ENCODE assay signal across 12 cellular contexts in the genomic region with DNA sequence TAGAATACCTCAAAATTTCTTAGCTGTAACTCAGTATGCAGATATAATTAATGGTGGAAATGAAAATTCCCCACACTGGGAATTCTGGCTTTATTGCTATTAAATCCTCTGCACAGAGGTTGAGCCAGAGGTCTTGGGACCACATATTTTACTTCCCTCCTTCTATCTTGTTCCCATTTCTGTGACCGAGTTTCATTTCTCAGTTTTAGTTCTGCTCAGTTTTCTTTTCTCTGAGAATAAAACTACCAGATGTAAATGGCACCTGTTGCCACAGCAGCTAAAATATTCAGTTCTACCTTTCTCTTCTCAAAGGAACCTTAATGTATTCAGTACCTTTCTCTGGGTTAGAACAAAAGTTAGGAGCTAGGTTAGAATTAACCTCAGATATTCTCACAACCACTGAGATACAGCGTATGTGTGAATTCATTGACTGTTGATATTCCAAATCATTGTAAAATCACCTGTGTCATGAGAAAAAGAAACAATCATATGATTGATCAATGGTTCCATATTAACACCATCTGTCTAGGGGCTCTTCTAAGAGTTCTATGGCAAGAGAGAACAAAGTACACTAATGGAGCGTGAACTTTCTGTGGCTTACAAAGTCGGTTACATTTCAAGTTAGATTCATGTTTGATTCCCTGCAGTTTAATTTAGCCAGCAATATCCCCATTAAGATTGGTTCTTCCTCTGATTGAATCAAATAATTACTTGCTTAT.
DNase-seq lines count a peak whose midpoint lies in the region; ATAC-seq and TF ChIP-seq lines count a peak whose summit lies in the region.
"Had no signal": no experiment of that assay in that cellular context is flagged by ENCODE, and none has a peak within 500 bp of the region (broad histone marks: within the 10 kb centered on the region; RNA-seq: fewer than 3 reads in every experiment).

No MANE protein-coding gene starts in this region.

- no peak for TF ChIP-seq POLR2A in Peyer's patch (IDR thresholded peaks at IDR 0.05)

- no peaks in the 10 kb centered on the region for H3K9me2 ChIP-seq in OCI-LY7 (ENCODE audit: insufficient read depth, low read length)

- CTCF ChIA-PET in OCI-LY7 (lab: Charles Lee; ENCODE audit: unreplicated experiment) = no interaction called here

- intact Hi-C loops in OCI-LY7 (cut with micrococcal nuclease; ENCODE audit: unreplicated experiment) = loop anchor here (2.0 kb wide), 1 partner anchor 17 kb away; no protein-coding TSS in a partner anchor
- intact Hi-C loops in colonic mucosa (cut with DNase I) = no loop called here

- peak overlapping the region; percentile 37 for H3K4me3 ChIP-seq in OCI-LY7 (ENCODE audit: low read depth, low read length, poor library complexity, severe bottlenecking)
- H3K4me3 ChIP-seq in colonic mucosa = no peak overlapping the region
- no peak overlapping the region for H3K4me3 ChIP-seq in Peyer's patch

- H3K4me1 ChIP-seq in OCI-LY7 (ENCODE audit: insufficient read depth, low read length, poor library complexity, severe bottlenecking) = peaks cover 23% of the 10 kb centered on the region
- H3K4me1 ChIP-seq in colonic mucosa = no peaks in the 10 kb centered on the region
- H3K4me1 ChIP-seq in foreskin keratinocyte = no peaks in the 10 kb centered on the region
- no peaks in the 10 kb centered on the region for H3K4me1 ChIP-seq in Peyer's patch

- TF ChIP-seq CTCF in OCI-LY7 (conservative IDR thresholded peaks at IDR 0.05; ENCODE audit: low read length) (no peak), colonic mucosa (IDR thresholded peaks at IDR 0.05) (no peak), foreskin keratinocyte (conservative IDR thresholded peaks at IDR 0.05) (no peak), Peyer's patch (IDR thresholded peaks at IDR 0.05) (no peak)

- peak overlapping the region; percentile 68 for H3K4me2 ChIP-seq in OCI-LY7 (ENCODE audit: low read length)

- no peaks in the 10 kb centered on the region for H3K36me3 ChIP-seq in OCI-LY7 (ENCODE audit: insufficient read depth, low read length)
- no peaks in the 10 kb centered on the region for H3K36me3 ChIP-seq in colonic mucosa
- no peaks in the 10 kb centered on the region for H3K36me3 ChIP-seq in Peyer's patch

- no peaks in the 10 kb centered on the region for H3K9me3 ChIP-seq in OCI-LY7 (ENCODE audit: low read length)
- no peaks in the 10 kb centered on the region for H3K9me3 ChIP-seq in colonic mucosa
- no peaks in the 10 kb centered on the region for H3K9me3 ChIP-seq in Peyer's patch

- POLR2A ChIA-PET in OCI-LY7 (lab: Charles Lee) = interaction anchor here (0.6 to 2.3 kb wide), 8 partner anchors 9 to 627 kb away, joined by 3 to 15 read pairs (median 6); no protein-coding TSS in a partner anchor

- H2AFZ ChIP-seq in OCI-LY7 (ENCODE audit: low read length) = peak overlapping the region; percentile 68; the same call in 1 of the 2 replicates

- no peak overlapping the region for H3K9ac ChIP-seq in colonic mucosa (ENCODE audit: low read depth in 2 of 2, low read length in 2 of 2)

- DNase-seq in OCI-LY7 (ENCODE audit: low spot score) (peak; percentile 68), colonic mucosa (no peak), foreskin keratinocyte (no peak), hepatic stellate cell (ENCODE audit: low spot score) (no peak), Peyer's patch (no peak)
- DNase-seq: activated T-cell treated with anti-CD3 and anti-CD28 coated beads, Interleukin-2, amount 50 U/mL, for 1 hour; left colon; NCI-H1092 treated with DMSO at 0.1 percent for 48 hours; occipital lobe had no signal

- no peaks in the 10 kb centered on the region for H3K27me3 ChIP-seq in colonic mucosa
- no peaks in the 10 kb centered on the region for H3K27me3 ChIP-seq in foreskin keratinocyte
- no peaks in the 10 kb centered on the region for H3K27me3 ChIP-seq in Peyer's patch

- no peaks in the 10 kb centered on the region for H3K79me2 ChIP-seq in OCI-LY7 (ENCODE audit: insufficient read depth, low read depth, low read length)

- no TSS peak for BruUV-seq in OCI-LY7 (replicated peaks; lab: Mats Ljungman, UMichigan)

- no peaks in the 10 kb centered on the region for H4K20me1 ChIP-seq in OCI-LY7 (ENCODE audit: insufficient read depth, low read length)

- ATAC-seq in GM18519 (IDR thresholded peaks at IDR 0.05; ENCODE audit: low FRiP score, unreplicated experiment) = peak; percentile 96
- ATAC-seq in GM21423 (IDR thresholded peaks at IDR 0.05; ENCODE audit: unreplicated experiment) = peak; percentile 96
- ATAC-seq in HG03064 (IDR thresholded peaks at IDR 0.05; ENCODE audit: low read depth, unreplicated experiment) = peak; percentile 98
- ATAC-seq in foreskin keratinocyte = no peak
- ATAC-seq: left colon had no signal

- H3K27ac ChIP-seq in OCI-LY7 (ENCODE audit: low read depth, low read length, poor library complexity, severe bottlenecking) (peak overlapping the region; percentile 81), colonic mucosa (no peak overlapping the region), foreskin keratinocyte (no peak overlapping the region), Peyer's patch (peak overlapping the region in 1 of 4 donors; percentile 14)
